In genomic region chr10:8088504-8088903, GRCh38 we compare ENCODE assay signal across 10 cellular contexts. TPM values are rescaled to one million over a fixed set of nuclear protein-coding genes. Genes with fewer than 3 reads are reported as not detected.
DNase-seq lines count a peak whose midpoint lies in the region; ATAC-seq and TF ChIP-seq lines count a peak whose summit lies in the region.
"Had no signal": no experiment of that assay in that cellular context is flagged by ENCODE, and none has a peak within 500 bp of the region (broad histone marks: within the 10 kb centered on the region; RNA-seq: fewer than 3 reads in every experiment).

No MANE protein-coding gene starts in this region.

- H3K4me3 ChIP-seq in lower lobe of right lung (no peak overlapping the region), foreskin fibroblast (ENCODE audit: low read depth in 1 of 2, low read length in 2 of 2) (no peak overlapping the region)

- H3K27ac ChIP-seq in lower lobe of right lung: no peak overlapping the region

- H3K36me3 Mint-ChIP-seq in activated T-cell treated with anti-CD3 and anti-CD28 coated beads, Interleukin-2, amount 50 U/mL, for 24 hours (ENCODE audit: low read depth): peaks cover 10% of the 10 kb centered on the region
- H3K36me3 Mint-ChIP-seq: brain had no signal

- no peak overlapping the region for H3K27ac Mint-ChIP-seq in activated T-cell treated with anti-CD3 and anti-CD28 coated beads, Interleukin-2, amount 50 U/mL, for 24 hours
- H3K27ac Mint-ChIP-seq: brain, nephron had no signal

- H3K4me1 ChIP-seq in lower lobe of right lung: no peaks in the 10 kb centered on the region

- H3K9me3 ChIP-seq in lower lobe of right lung: no peaks in the 10 kb centered on the region

- DNase-seq in activated T-cell treated with anti-CD3 and anti-CD28 coated beads for 1 hour (ENCODE audit: low read depth) (peak; percentile 11), UCSD-AML1 (lab: John Stamatoyannopoulos, UW; ENCODE audit: unreplicated experiment) (peak; percentile 30), lower lobe of right lung (no peak), AG20443 (ENCODE audit: low spot score) (no peak), foreskin fibroblast (no peak)
- no peak for DNase-seq in activated T-cell treated with anti-CD3 and anti-CD28 coated beads, Interleukin-2, amount 50 U/mL, for 24 hours
- peak; percentile 39 for DNase-seq in stimulated activated CD8-positive, alpha-beta memory T cell treated with anti-CD3 and anti-CD28 coated beads, Interleukin-4, amount 100 ng/mL, for 48 hours

- peaks cover 22% of the 10 kb centered on the region for H3K4me1 Mint-ChIP-seq in activated T-cell treated with anti-CD3 and anti-CD28 coated beads, Interleukin-2, amount 50 U/mL, for 24 hours (ENCODE audit: low read depth)
- H3K4me1 Mint-ChIP-seq: brain, nephron had no signal

- intact Hi-C loops in lower lobe of right lung (cut with DNase I): no loop called here

- no peaks in the 10 kb centered on the region for H3K9me3 Mint-ChIP-seq in activated T-cell treated with anti-CD3 and anti-CD28 coated beads, Interleukin-2, amount 50 U/mL, for 24 hours
- H3K9me3 Mint-ChIP-seq: brain, nephron had no signal

- ATAC-seq in HG02678 (IDR thresholded peaks at IDR 0.05; ENCODE audit: unreplicated experiment) (peak; percentile 76), lower lobe of right lung (no peak)

- H3K27me3 Mint-ChIP-seq in activated T-cell treated with anti-CD3 and anti-CD28 coated beads, Interleukin-2, amount 50 U/mL, for 24 hours: no peaks in the 10 kb centered on the region

- no peaks in the 10 kb centered on the region for H3K27me3 ChIP-seq in lower lobe of right lung (ENCODE audit: low read depth)

- H3K4me3 Mint-ChIP-seq in activated T-cell treated with anti-CD3 and anti-CD28 coated beads, Interleukin-2, amount 50 U/mL, for 24 hours: no peak overlapping the region
- H3K4me3 Mint-ChIP-seq: brain, nephron had no signal

- TF ChIP-seq CTCF in lower lobe of right lung (IDR thresholded peaks at IDR 0.05) (no peak), foreskin fibroblast (IDR thresholded peaks at IDR 0.05; ENCODE audit: low read depth, low read length) (no peak)

- no peaks in the 10 kb centered on the region for H3K36me3 ChIP-seq in lower lobe of right lung

RNA-seq across cellular contexts. Expression of gene GATA3, which starts 34.0 kb away (rescaled TPM):
- total RNA-seq in lower lobe of right lung: 4.6 TPM

Comparison
In these comparisons a context has a peak if more than half of its experiments do, and no peak if none do; other contexts are left out.
1. DNase-seq: peak in activated T-cell treated with anti-CD3 and anti-CD28 coated beads for 1 hour (single experiment), UCSD-AML1 (single experiment) and stimulated activated CD8-positive, alpha-beta memory T cell treated with anti-CD3 and anti-CD28 coated beads, Interleukin-4, amount 100 ng/mL, for 48 hours (single experiment); none in activated T-cell treated with anti-CD3 and anti-CD28 coated beads, Interleukin-2, amount 50 U/mL, for 24 hours (single experiment), lower lobe of right lung (single experiment), AG20443 (single experiment) and foreskin fibroblast (0 of 2).